10 cellular contexts compared by ENCODE assay signal in the genomic region with DNA sequence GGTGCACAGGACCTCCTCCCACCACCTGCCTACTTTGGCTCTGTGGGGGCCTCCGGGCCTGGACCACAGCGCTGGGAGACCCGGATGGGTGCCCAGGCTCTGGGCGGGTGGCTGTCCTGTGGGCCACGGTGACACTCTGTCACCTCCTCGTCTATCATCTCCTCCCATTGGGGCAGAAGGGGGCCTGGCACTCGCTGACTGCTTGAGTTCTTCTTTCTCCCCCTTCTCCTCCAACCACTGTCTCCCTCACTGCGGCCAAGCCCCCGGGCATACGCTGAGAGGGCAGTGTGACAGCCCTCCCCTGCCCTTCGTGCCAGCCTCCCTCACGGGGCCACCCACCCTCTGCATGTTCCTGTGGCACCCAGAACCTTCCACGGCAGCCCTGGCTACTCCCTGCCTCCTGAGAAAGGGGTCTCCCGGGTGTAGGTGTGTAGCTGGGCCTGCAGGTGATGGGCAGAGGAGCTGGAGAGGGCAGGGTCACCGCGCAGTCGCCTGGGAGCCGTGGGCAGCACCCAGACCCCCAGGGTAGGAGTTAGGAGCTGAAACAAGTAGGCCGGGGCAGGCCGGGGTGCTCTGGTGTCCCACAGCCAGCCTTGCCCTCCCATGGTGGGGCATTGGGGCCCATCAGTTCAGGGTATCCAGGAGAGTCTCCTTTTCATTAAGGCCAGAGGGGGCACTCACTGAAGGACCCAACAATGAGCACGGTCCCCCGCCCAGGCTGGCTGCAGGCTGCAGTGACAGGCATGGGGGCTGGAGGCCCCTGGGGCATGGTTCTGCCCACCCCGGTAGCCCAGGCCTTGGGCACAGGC.
"Had no signal": no experiment of that assay in that cellular context is flagged by ENCODE, and none has a peak within 500 bp of the region (broad histone marks: within the 10 kb centered on the region; RNA-seq: fewer than 3 reads in every experiment).

No MANE protein-coding gene starts in this region.

- H3K36me3 Mint-ChIP-seq: activated naive CD8-positive, alpha-beta T cell treated with anti-CD3 and anti-CD28 coated beads for 36 hours; memory B cell had no signal

- H3K27ac ChIP-seq: uterus had no signal

- H3K36me3 ChIP-seq: uterus had no signal

- H3K27me3 Mint-ChIP-seq: activated B cell treated with CpG ODN at 0.5 μM for 24 hours; activated CD4-positive, alpha-beta T cell treated with anti-CD3 and anti-CD28 coated beads, Interleukin-2, amount 10 ng/mL, durations not matched to agents 7 days and 5 days; activated naive CD8-positive, alpha-beta T cell treated with anti-CD3 and anti-CD28 coated beads for 36 hours had no signal

- H3K27ac Mint-ChIP-seq: activated B cell treated with CpG ODN at 0.5 μM for 24 hours; activated CD4-positive, alpha-beta T cell treated with anti-CD3 and anti-CD28 coated beads, Interleukin-2, amount 10 ng/mL, durations not matched to agents 7 days and 5 days; activated naive CD8-positive, alpha-beta T cell treated with anti-CD3 and anti-CD28 coated beads for 36 hours; memory B cell had no signal

- H3K4me3 ChIP-seq: uterus had no signal

- H3K4me1 Mint-ChIP-seq: activated B cell treated with CpG ODN at 0.5 μM for 24 hours had no signal

- H3K9me3 Mint-ChIP-seq: activated B cell treated with CpG ODN at 0.5 μM for 24 hours; activated CD4-positive, alpha-beta T cell treated with anti-CD3 and anti-CD28 coated beads, Interleukin-2, amount 10 ng/mL, durations not matched to agents 7 days and 5 days; activated naive CD8-positive, alpha-beta T cell treated with anti-CD3 and anti-CD28 coated beads for 36 hours; memory B cell; nephron had no signal

- H3K27me3 ChIP-seq: uterus had no signal

- H3K9me3 ChIP-seq: uterus had no signal

- H3K4me3 Mint-ChIP-seq: activated B cell treated with CpG ODN at 0.5 μM for 24 hours; activated CD4-positive, alpha-beta T cell treated with anti-CD3 and anti-CD28 coated beads, Interleukin-2, amount 10 ng/mL, durations not matched to agents 7 days and 5 days; activated naive CD8-positive, alpha-beta T cell treated with anti-CD3 and anti-CD28 coated beads for 36 hours; memory B cell had no signal

- H3K4me1 ChIP-seq: uterus had no signal

- DNase-seq: activated B cell treated with CpG ODN at 0.5 μM for 24 hours; activated CD4-positive, alpha-beta T cell treated with anti-CD3 and anti-CD28 coated beads, Interleukin-2, amount 10 ng/mL, durations not matched to agents 7 days and 5 days; activated naive CD8-positive, alpha-beta T cell treated with anti-CD3 and anti-CD28 coated beads for 36 hours; anterior cingulate cortex; hypothalamus; stimulated activated CD4-positive, alpha-beta T cell treated with anti-CD3 and anti-CD28 coated beads, Interleukin-4, amount 100 ng/mL, for 1 hour; stimulated activated CD8-positive, alpha-beta memory T cell treated with anti-CD3 and anti-CD28 coated beads, Interleukin-4, amount 100 ng/mL, for 48 hours had no signal
